27 cellular contexts compared by ENCODE assay signal in genomic region chr10:91007656-91008055, GRCh38.
DNase-seq lines count a peak whose midpoint lies in the region; ATAC-seq, FAIRE-seq and TF ChIP-seq lines count a peak whose summit lies in the region.
"Had no signal": no experiment of that assay in that cellular context is flagged by ENCODE, and none has a peak within 500 bp of the region (broad histone marks: within the 10 kb centered on the region; RNA-seq: fewer than 3 reads in every experiment).

No MANE protein-coding gene starts in this region.

- H3K27me3 ChIP-seq in layer of hippocampus (ENCODE audit: control insufficient read depth, insufficient read depth, low read length) (no peaks in the 10 kb centered on the region), ovary (no peaks in the 10 kb centered on the region), heart left ventricle (no peaks in the 10 kb centered on the region)
- H3K27me3 ChIP-seq: gastrocnemius medialis, right atrium auricular region, suprapubic skin had no signal

- H3K4me1 ChIP-seq in ovary (ENCODE audit: insufficient read depth): no peaks in the 10 kb centered on the region
- H3K4me1 ChIP-seq in heart left ventricle: peaks cover 0 to 13% (median 8%) of the 10 kb centered on the region in 12 donors
- H3K4me1 ChIP-seq: suprapubic skin had no signal

- no peaks in the 10 kb centered on the region for H3K36me3 Mint-ChIP-seq in activated CD4-positive, alpha-beta T cell treated with anti-CD3 and anti-CD28 coated beads, Interleukin-2, amount 10 ng/mL, durations not matched to agents 24 days and 14 days (ENCODE audit: low read depth)
- no peaks in the 10 kb centered on the region for H3K36me3 Mint-ChIP-seq in activated CD8-positive, alpha-beta T cell treated with anti-CD3 and anti-CD28 coated beads for 36 hours (ENCODE audit: low read depth)
- no peaks in the 10 kb centered on the region for H3K36me3 Mint-ChIP-seq in glutamatergic neuron (ENCODE audit: unreplicated experiment)
- H3K36me3 Mint-ChIP-seq: activated naive CD8-positive, alpha-beta T cell; CD4-positive, alpha-beta memory T cell; immature natural killer cell had no signal

- intact Hi-C loops in activated CD4-positive, alpha-beta T cell treated with anti-CD3 and anti-CD28 coated beads, Interleukin-2, amount 10 ng/mL, durations not matched to agents 24 days and 14 days (cut with micrococcal nuclease): loop anchor here (1.0 to 5.0 kb wide), 7 partner anchors 27 to 403 kb away; partner anchors contain the start of gene HECTD2
- intact Hi-C loops in activated CD8-positive, alpha-beta T cell treated with anti-CD3 and anti-CD28 coated beads for 36 hours (cut with micrococcal nuclease): loop anchor here (2.0 to 5.0 kb wide), 3 partner anchors 90 to 243 kb away; no protein-coding TSS in a partner anchor
- intact Hi-C loops in ovary (cut with DNase I): loop anchor here in 3 of 4 donors (5.0 to 10.0 kb wide), 4 partner anchors 93 to 247 kb away; no protein-coding TSS in a partner anchor
- intact Hi-C loops in heart left ventricle (cut with DNase I): loop anchor here in 8 of 10 donors (1.0 to 10.0 kb wide), 5 partner anchors 77 to 245 kb away; no protein-coding TSS in a partner anchor

- TF ChIP-seq EP300 in ovary (IDR thresholded peaks at IDR 0.05): no peak

- CTCF ChIA-PET in activated CD8-positive, alpha-beta T cell treated with anti-CD3 and anti-CD28 coated beads for 36 hours (lab: Charles Lee): interaction anchor here (1.0 to 9.3 kb wide), 15 partner anchors 12 to 290 kb away, joined by 3 to 184 read pairs (median 8); no protein-coding TSS in a partner anchor

- ATAC-seq in activated CD8-positive, alpha-beta T cell treated with anti-CD3 and anti-CD28 coated beads for 36 hours: peak; percentile 14
- no peak for ATAC-seq in heart left ventricle
- ATAC-seq: gastrocnemius medialis had no signal

- H3K36me3 ChIP-seq in ovary: no peaks in the 10 kb centered on the region
- no peaks in the 10 kb centered on the region for H3K36me3 ChIP-seq in heart left ventricle
- H3K36me3 ChIP-seq: gastrocnemius medialis, right atrium auricular region, suprapubic skin had no signal

- TF ChIP-seq CTCF in activated CD8-positive, alpha-beta T cell treated with anti-CD3 and anti-CD28 coated beads for 36 hours (IDR thresholded peaks at IDR 0.05): no peak
- TF ChIP-seq CTCF in glutamatergic neuron (IDR thresholded peaks at IDR 0.05; ENCODE audit: partially characterized antibody, unreplicated experiment) (no peak), ovary (IDR thresholded peaks at IDR 0.05) (no peak), heart left ventricle (IDR thresholded peaks at IDR 0.05) (no peak)

- H3K9me3 Mint-ChIP-seq in activated CD4-positive, alpha-beta T cell treated with anti-CD3 and anti-CD28 coated beads, Interleukin-2, amount 10 ng/mL, durations not matched to agents 24 days and 14 days: no peaks in the 10 kb centered on the region
- H3K9me3 Mint-ChIP-seq in activated CD8-positive, alpha-beta T cell treated with anti-CD3 and anti-CD28 coated beads for 36 hours: peaks cover 6% of the 10 kb centered on the region
- peaks cover 6% of the 10 kb centered on the region for H3K9me3 Mint-ChIP-seq in glutamatergic neuron (ENCODE audit: unreplicated experiment)
- H3K9me3 Mint-ChIP-seq: activated T-helper 2 cell treated with anti-CD3 and anti-CD28 coated beads, Interferon-gamma antibody, Interleukin-2, Interleukin-4, amounts not matched to agents 10 μg/mL and 5 μg/mL and 100 μg/mL, durations not matched to agents 14 hours and 24 hours and 36 hours; CD4-positive, alpha-beta memory T cell; immature natural killer cell had no signal

- POLR2A ChIA-PET in activated CD8-positive, alpha-beta T cell treated with anti-CD3 and anti-CD28 coated beads for 36 hours (lab: Charles Lee): interaction anchor here (1.2 to 1.8 kb wide), 2 partner anchors 107 to 155 kb away, joined by 3 to 4 read pairs; no protein-coding TSS in a partner anchor

- H3K27ac ChIP-seq in layer of hippocampus (ENCODE audit: low read depth, low read length) (peak overlapping the region; percentile 31), ovary (no peak overlapping the region), heart left ventricle (no peak overlapping the region)
- H3K27ac ChIP-seq: 22Rv1, gastrocnemius medialis, RWPE1, suprapubic skin had no signal

- H3K9me3 ChIP-seq in ovary (no peaks in the 10 kb centered on the region), heart left ventricle (no peaks in the 10 kb centered on the region)
- H3K9me3 ChIP-seq: gastrocnemius medialis, right atrium auricular region, suprapubic skin had no signal

- H3K27me3 Mint-ChIP-seq in activated CD4-positive, alpha-beta T cell treated with anti-CD3 and anti-CD28 coated beads, Interleukin-2, amount 10 ng/mL, durations not matched to agents 24 days and 14 days: peaks cover 29% of the 10 kb centered on the region
- peaks cover 6% of the 10 kb centered on the region for H3K27me3 Mint-ChIP-seq in activated CD8-positive, alpha-beta T cell treated with anti-CD3 and anti-CD28 coated beads for 36 hours
- no peaks in the 10 kb centered on the region for H3K27me3 Mint-ChIP-seq in glutamatergic neuron (ENCODE audit: unreplicated experiment)
- H3K27me3 Mint-ChIP-seq: memory B cell had no signal

- H3K4me3 ChIP-seq in ovary (no peak overlapping the region), heart left ventricle (no peak overlapping the region)
- H3K4me3 ChIP-seq: gastrocnemius medialis, right atrium auricular region, smooth muscle cell, suprapubic skin had no signal

- H3K27ac Mint-ChIP-seq in activated CD4-positive, alpha-beta T cell treated with anti-CD3 and anti-CD28 coated beads, Interleukin-2, amount 10 ng/mL, durations not matched to agents 24 days and 14 days: peak overlapping the region; percentile 43
- no peak overlapping the region for H3K27ac Mint-ChIP-seq in activated CD8-positive, alpha-beta T cell treated with anti-CD3 and anti-CD28 coated beads for 36 hours
- H3K27ac Mint-ChIP-seq in glutamatergic neuron (ENCODE audit: unreplicated experiment): no peak overlapping the region
- H3K27ac Mint-ChIP-seq: activated T-helper 2 cell treated with anti-CD3 and anti-CD28 coated beads, Interferon-gamma antibody, Interleukin-2, Interleukin-4, amounts not matched to agents 10 μg/mL and 5 μg/mL and 100 μg/mL, durations not matched to agents 14 hours and 24 hours and 36 hours; immature natural killer cell had no signal

- DNase-seq in activated CD4-positive, alpha-beta T cell treated with anti-CD3 and anti-CD28 coated beads, Interleukin-2, amount 10 ng/mL, durations not matched to agents 24 days and 14 days: no peak
- DNase-seq in activated CD4-positive, alpha-beta T cell treated with anti-CD3 and anti-CD28 coated beads, Interleukin-2, amount 50 U/mL, for 4 hours: no peak
- DNase-seq in GM18507 (ENCODE audit: extremely low spot score, insufficient read length, low read depth) (no peak), glutamatergic neuron (no peak), ovary (no peak), heart left ventricle (no peak)
- DNase-seq in activated CD8-positive, alpha-beta T cell treated with anti-CD3 and anti-CD28 coated beads for 36 hours: no peak
- DNase-seq: activated CD4-positive, alpha-beta T cell treated with anti-CD3 and anti-CD28 coated beads for 1 hour; dermis blood vessel endothelial cell; gastrocnemius medialis; H7; IMR-90; NCI-H2029 treated with DMSO at 0.1 percent for 48 hours; NCI-H345; NCI-H748 treated with DMSO at 0.1 percent for 48 hours had no signal

- TF ChIP-seq POLR2A in ovary (IDR thresholded peaks at IDR 0.05) (no peak), heart left ventricle (IDR thresholded peaks at IDR 0.05) (no peak)

- peak; percentile 74 for FAIRE-seq in GM18507 (lab: Jason Lieb, UNC)

- H3K4me1 Mint-ChIP-seq in activated CD4-positive, alpha-beta T cell treated with anti-CD3 and anti-CD28 coated beads, Interleukin-2, amount 10 ng/mL, durations not matched to agents 24 days and 14 days: peaks cover 25% of the 10 kb centered on the region
- H3K4me1 Mint-ChIP-seq in activated CD8-positive, alpha-beta T cell treated with anti-CD3 and anti-CD28 coated beads for 36 hours (ENCODE audit: low read depth): peaks cover 41% of the 10 kb centered on the region
- H3K4me1 Mint-ChIP-seq in glutamatergic neuron (ENCODE audit: low read depth, unreplicated experiment): peaks cover 9% of the 10 kb centered on the region

- no peak overlapping the region for H3K4me3 Mint-ChIP-seq in activated CD4-positive, alpha-beta T cell treated with anti-CD3 and anti-CD28 coated beads, Interleukin-2, amount 10 ng/mL, durations not matched to agents 24 days and 14 days
- no peak overlapping the region for H3K4me3 Mint-ChIP-seq in activated CD8-positive, alpha-beta T cell treated with anti-CD3 and anti-CD28 coated beads for 36 hours
- no peak overlapping the region for H3K4me3 Mint-ChIP-seq in glutamatergic neuron (ENCODE audit: unreplicated experiment)
- H3K4me3 Mint-ChIP-seq: neural crest cell had no signal
